Comparison of ENCODE assay signal across 8 cellular contexts in the genomic region with DNA sequence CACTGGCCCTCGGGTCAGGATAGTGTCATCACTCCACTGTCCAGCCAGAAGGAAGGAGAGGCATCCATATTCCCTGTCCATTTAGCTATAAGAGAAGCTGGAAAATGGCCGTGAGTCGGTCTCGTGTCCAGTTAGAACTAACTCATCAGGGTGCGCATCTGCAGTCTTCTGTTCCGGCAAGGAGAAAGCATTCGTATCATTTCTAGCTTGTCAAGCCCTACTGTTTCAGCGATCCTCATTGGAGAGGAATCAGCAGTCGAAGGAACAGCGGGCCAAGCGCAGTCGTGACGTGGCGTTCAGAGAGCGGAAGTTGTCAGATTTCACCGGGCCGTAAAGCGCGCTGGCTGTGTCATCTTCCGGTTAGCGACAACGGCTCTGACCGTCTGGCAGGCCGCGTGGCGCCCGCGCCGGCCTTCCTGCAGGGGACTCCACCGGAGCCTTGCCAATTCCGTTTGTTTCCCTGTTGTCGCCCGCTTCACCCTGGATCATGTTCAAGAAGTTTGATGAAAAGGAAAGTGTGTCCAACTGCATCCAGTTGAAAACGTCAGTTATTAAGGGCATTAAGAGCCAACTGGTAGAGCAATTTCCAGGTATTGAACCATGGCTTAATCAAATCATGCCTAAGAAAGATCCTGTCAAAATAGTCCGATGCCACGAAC. TPM values are rescaled to one million over a fixed set of nuclear protein-coding genes. Genes with fewer than 3 reads are reported as not detected.
A peak's percentile ranks its signal among the peaks of the same experiment; 100 is the strongest.
DNase-seq lines count a peak whose midpoint lies in the region; ATAC-seq and TF ChIP-seq lines count a peak whose summit lies in the region.

No MANE protein-coding gene starts in this region.

- H3K4me3 ChIP-seq in SJSA1 = peak overlapping the region; percentile 47
- peak overlapping the region; percentile 52 for H3K4me3 ChIP-seq in suprapubic skin

- TF ChIP-seq CTCF in suprapubic skin (IDR thresholded peaks at IDR 0.05) = no peak

- ATAC-seq in GM21526 (IDR thresholded peaks at IDR 0.05; ENCODE audit: low FRiP score, unreplicated experiment) = peak; percentile 78

- H3K9me3 Mint-ChIP-seq in activated naive CD4-positive, alpha-beta T cell treated with anti-CD3 and anti-CD28 coated beads for 36 hours = no peaks in the 10 kb centered on the region

- DNase-seq in DMS153 (lab: John Stamatoyannopoulos, UW) = peak; percentile 61
- DNase-seq in KG1 (lab: John Stamatoyannopoulos, UW) = peak; percentile 49
- peak; percentile 80 to 86 for DNase-seq in SJSA1 (ENCODE audit: low read depth in 1 of 2, low spot score in 2 of 2)
- peak; percentile 89 for DNase-seq in activated naive CD4-positive, alpha-beta T cell treated with anti-CD3 and anti-CD28 coated beads for 36 hours
- peak; percentile 57 for DNase-seq in glomerular endothelial cell (ENCODE audit: extremely low read depth, low read depth, low spot score)
- DNase-seq in nucleus accumbens (lab: John Stamatoyannopoulos, UW) = peak in 54 of 56 donors; percentile 16 to 88 (median 70)
- DNase-seq in suprapubic skin (ENCODE audit: low spot score in 2 of 2) = peak; percentile 90

- peaks cover 53% of the 10 kb centered on the region for H3K36me3 Mint-ChIP-seq in activated naive CD4-positive, alpha-beta T cell treated with anti-CD3 and anti-CD28 coated beads for 36 hours (ENCODE audit: low read depth)

- H3K4me1 Mint-ChIP-seq in activated naive CD4-positive, alpha-beta T cell treated with anti-CD3 and anti-CD28 coated beads for 36 hours (ENCODE audit: low read depth) = peaks cover 25% of the 10 kb centered on the region

- CTCF ChIA-PET in activated naive CD4-positive, alpha-beta T cell treated with anti-CD3 and anti-CD28 coated beads for 36 hours (lab: Charles Lee) = interaction anchor here (0.6 to 3.3 kb wide), 5 partner anchors 8 to 65 kb away, joined by 3 to 18 read pairs (median 5); partner anchors contain the start of gene HM13

- no peaks in the 10 kb centered on the region for H3K27me3 Mint-ChIP-seq in activated naive CD4-positive, alpha-beta T cell treated with anti-CD3 and anti-CD28 coated beads for 36 hours (ENCODE audit: low read depth)

- H3K36me3 ChIP-seq in SJSA1 (peaks cover 87% of the 10 kb centered on the region), suprapubic skin (peaks cover 48% of the 10 kb centered on the region)

- intact Hi-C loops in activated naive CD4-positive, alpha-beta T cell treated with anti-CD3 and anti-CD28 coated beads for 36 hours (cut with micrococcal nuclease) = loop anchor here (1.0 kb wide), 1 partner anchor 33 kb away; the partner anchor contains the start of gene HM13

- H3K27ac ChIP-seq in SJSA1 = peak overlapping the region; percentile 73
- H3K27ac ChIP-seq in suprapubic skin = peak overlapping the region; percentile 86

- peak overlapping the region; percentile 97 for H3K27ac Mint-ChIP-seq in activated naive CD4-positive, alpha-beta T cell treated with anti-CD3 and anti-CD28 coated beads for 36 hours

- peak overlapping the region; percentile 92 for H3K4me3 Mint-ChIP-seq in activated naive CD4-positive, alpha-beta T cell treated with anti-CD3 and anti-CD28 coated beads for 36 hours

- peak in 1 of 2 donors; percentile 60 for TF ChIP-seq POLR2A in suprapubic skin (IDR thresholded peaks at IDR 0.05)

- no peak for TF ChIP-seq EP300 in suprapubic skin (IDR thresholded peaks at IDR 0.05)

- H3K4me1 ChIP-seq in SJSA1 (replicated peaks) (peaks cover 20% of the 10 kb centered on the region), suprapubic skin (peaks cover 33% of the 10 kb centered on the region)

- 64% methylated on average over 35 of the region's 36 CpGs for WGBS in suprapubic skin

- no peaks in the 10 kb centered on the region for H3K9me3 ChIP-seq in SJSA1 (replicated peaks)
- H3K9me3 ChIP-seq in suprapubic skin = no peaks in the 10 kb centered on the region

- H3K27me3 ChIP-seq in SJSA1 (replicated peaks) (no peaks in the 10 kb centered on the region), suprapubic skin (no peaks in the 10 kb centered on the region)

RNA-seq across cellular contexts. Expression of gene HM13, which starts 32.9 kb away (rescaled TPM):
- 28.2 and 68.1 TPM in 2 replicates for total RNA-seq in SJSA1 (2014; rRNA removed; shearing (Covaris generic))
- total RNA-seq in activated naive CD4-positive, alpha-beta T cell treated with anti-CD3 and anti-CD28 coated beads for 36 hours = 10 to 100 TPM; 67.3 to 69.4 TPM
- total RNA-seq in glomerular endothelial cell = 95.5 and 129 TPM in 2 replicates
- 10 to 100 TPM; 44.3 to 59.7 (median 54.4) TPM for total RNA-seq in suprapubic skin

RNA-seq across cellular contexts. Expression of gene ID1, which starts 57.9 kb away (rescaled TPM):
- total RNA-seq in SJSA1 (2014; rRNA removed; shearing (Covaris generic)) = 700 and 729 TPM in 2 replicates
- total RNA-seq in activated naive CD4-positive, alpha-beta T cell treated with anti-CD3 and anti-CD28 coated beads for 36 hours = 1 to 10 TPM; 1.8 to 2.4 TPM
- 74.3 and 145 TPM in 2 replicates for total RNA-seq in glomerular endothelial cell
- total RNA-seq in suprapubic skin = 100 to 1,000 TPM; 335 to 766 (median 507) TPM

Comparison
In these comparisons a context has a peak if more than half of its experiments do, and no peak if none do; other contexts are left out.
1. Peak in every context shown above with its lines: DNase-seq, ATAC-seq, H3K4me3 ChIP-seq and H3K27ac ChIP-seq.
2. RNA of gene ID1, which starts 57.9 kb away (total RNA-seq): 700 to 729 TPM in SJSA1, 335 to 766 TPM in suprapubic skin and 74.3 to 145 TPM in glomerular endothelial cell; 1.8 to 2.4 TPM in activated naive CD4-positive, alpha-beta T cell treated with anti-CD3 and anti-CD28 coated beads for 36 hours; every median in the first group is over 10 times any median in the second.